In genomic region chr1:174219606-174220370, GRCh38 we compare ENCODE assay signal across 28 cellular contexts.
A peak's percentile ranks its signal among the peaks of the same experiment; 100 is the strongest.
DNase-seq lines count a peak whose midpoint lies in the region; ATAC-seq, FAIRE-seq and TF ChIP-seq lines count a peak whose summit lies in the region.
"Had no signal": no experiment of that assay in that cellular context is flagged by ENCODE, and none has a peak within 500 bp of the region (broad histone marks: within the 10 kb centered on the region; RNA-seq: fewer than 3 reads in every experiment).

No MANE protein-coding gene starts in this region.

- peaks cover 6% of the 10 kb centered on the region for H3K4me1 Mint-ChIP-seq in MCF 10A (ENCODE audit: insufficient read depth, unreplicated experiment)
- peaks cover 10 to 32% of the 10 kb centered on the region in 2 donors for H3K4me1 Mint-ChIP-seq in stimulated activated naive B cell treated with anti-CD40 and anti-IgM and Interleukin-4, amounts not matched to agents 10 μg/mL and 1 μg/mL and 100 μg/mL, for 72 hours
- H3K4me1 Mint-ChIP-seq: brain, GM23338, nephron, WTC11 had no signal

- SMC1A ChIA-PET in GM12878 (lab: Charles Lee; ENCODE audit: uncharacterized antibody, unreplicated experiment) = no interaction called here

- WGBS in GM12878 (ENCODE audit: insufficient coverage, insufficient replicate concordance, low lambda C conversion rate, missing lambda C conversion rate) = 2% methylated on average over 4 of the region's 4 CpGs
- WGBS in mesenchymal stem cell = 100% methylated on average over 2 of the region's 4 CpGs

- RAD21 ChIA-PET in GM12878 (lab: Charles Lee; ENCODE audit: unreplicated experiment) = no interaction called here

- H3K4me3 Mint-ChIP-seq in MCF 10A (ENCODE audit: unreplicated experiment) = no peak overlapping the region
- peak overlapping the region; percentile 54 to 69 for H3K4me3 Mint-ChIP-seq in stimulated activated naive B cell treated with anti-CD40 and anti-IgM and Interleukin-4, amounts not matched to agents 10 μg/mL and 1 μg/mL and 100 μg/mL, for 72 hours
- H3K4me3 Mint-ChIP-seq: activated naive CD4-positive, alpha-beta T cell treated with anti-CD3 and anti-CD28 coated beads for 36 hours; activated T-cell treated with anti-CD3 and anti-CD28 coated beads, Interleukin-2, amount 50 U/mL, for 72 hours; brain; CD4-positive, alpha-beta T cell; GM23338; WTC11 had no signal

- no peaks in the 10 kb centered on the region for H3K9me2 ChIP-seq in MM.1S (replicated peaks; ENCODE audit: insufficient read depth, low read length)

- H4K91ac ChIP-seq in mesenchymal stem cell (ENCODE audit: low read length) = no peak overlapping the region

- H2BK12ac ChIP-seq in mesenchymal stem cell (ENCODE audit: low read length in 2 of 2) = no peak overlapping the region

- peaks cover 4% of the 10 kb centered on the region; the same call in 1 of the 2 replicates for H3F3A ChIP-seq in MM.1S (ENCODE audit: insufficient read depth, low read length)

- POLR2A ChIA-PET in MCF 10A (lab: Yijun Ruan, JAX) (interaction anchor here (0.6 to 4.9 kb wide), 6 partner anchors 10 to 351 kb away, joined by 3 to 26 read pairs (median 3); partner anchors contain the start of gene RABGAP1L), GM12878 (lab: Charles Lee) (interaction anchor here (0.7 kb wide), 2 partner anchors 346 to 1431 kb away, joined by 3 read pairs; no protein-coding TSS in a partner anchor)

- peak; percentile 51 for DNase-seq in MCF 10A (ENCODE audit: unreplicated experiment)
- DNase-seq in breast epithelium (ENCODE audit: low spot score in 2 of 2) = no peak
- no peak for DNase-seq in MM.1S
- DNase-seq in GM12878 (ENCODE audit: low read depth, low spot score) = no peak
- DNase-seq in stimulated activated naive B cell treated with anti-CD40 and anti-IgM and Interleukin-4, amounts not matched to agents 10 μg/mL and 1 μg/mL and 100 μg/mL, for 72 hours = no peak
- DNase-seq in mesenchymal stem cell = no peak
- no peak for DNase-seq in stimulated activated CD8-positive, alpha-beta memory T cell treated with anti-CD3 and anti-CD28 coated beads, Interleukin-4, amount 100 ng/mL, for 48 hours
- DNase-seq: 8988T; activated naive CD4-positive, alpha-beta T cell treated with anti-CD3 and anti-CD28 coated beads for 36 hours; activated T-cell treated with anti-CD3 and anti-CD28 coated beads, Interleukin-2, amount 50 U/mL, for 72 hours; CD4-positive, alpha-beta T cell; effector CD8-positive, alpha-beta T cell; head of caudate nucleus; lower lobe of right lung; mucosa of descending colon; NCI-H1436; NCI-H2081 treated with DMSO at 0.1 percent for 48 hours; NCI-H774; PC-9; SHP77; stomach; T-helper 9 cell; thyroid gland had no signal

- H4K20me1 ChIP-seq in MM.1S (ENCODE audit: insufficient read depth, low read length) = no peaks in the 10 kb centered on the region
- H4K20me1 ChIP-seq in GM12878 (ENCODE audit: control insufficient read depth, insufficient read depth) = no peaks in the 10 kb centered on the region

- H2AFZ ChIP-seq in MM.1S (ENCODE audit: low read length) (no peak overlapping the region), GM12878 (ENCODE audit: control insufficient read depth, low read depth, low read length) (no peak overlapping the region), mesenchymal stem cell (ENCODE audit: low read depth, low read length) (no peak overlapping the region)
- H2AFZ ChIP-seq: GM23338, PC-9 had no signal

- no peak overlapping the region for H2BK120ac ChIP-seq in mesenchymal stem cell (ENCODE audit: low read depth, low read length)

- TF ChIP-seq POLR2A in breast epithelium (IDR thresholded peaks at IDR 0.05) (no peak), GM12878 (IDR thresholded peaks at IDR 0.05; ENCODE audit: low read depth, low read length) (no peak)

- H3K4me3 ChIP-seq in breast epithelium (no peak overlapping the region), MM.1S (ENCODE audit: low read length) (peak overlapping the region; percentile 14; the same call in 1 of the 2 replicates), GM12878 (peak overlapping the region; percentile 44; the same call in 1 of the 2 replicates), mesenchymal stem cell (ENCODE audit: insufficient read depth in 1 of 2, low read depth in 1 of 2, low read length in 2 of 2) (no peak overlapping the region)
- H3K4me3 ChIP-seq: GM23338, lower lobe of right lung, mucosa of descending colon, PC-9, stomach, thyroid gland had no signal

- H2BK5ac ChIP-seq in mesenchymal stem cell (ENCODE audit: low read depth, low read length, poor library complexity, severe bottlenecking) = no peak overlapping the region

- no peak overlapping the region for H3K27ac Mint-ChIP-seq in MCF 10A (ENCODE audit: low read depth, unreplicated experiment)
- peak overlapping the region; percentile 65 for H3K27ac Mint-ChIP-seq in stimulated activated naive B cell treated with anti-CD40 and anti-IgM and Interleukin-4, amounts not matched to agents 10 μg/mL and 1 μg/mL and 100 μg/mL, for 72 hours
- H3K27ac Mint-ChIP-seq: activated naive CD4-positive, alpha-beta T cell treated with anti-CD3 and anti-CD28 coated beads for 36 hours; activated T-cell treated with anti-CD3 and anti-CD28 coated beads, Interleukin-2, amount 50 U/mL, for 72 hours; brain; CD4-positive, alpha-beta T cell; GM23338; nephron; WTC11 had no signal

- H3K9ac ChIP-seq in MM.1S (ENCODE audit: low read length) (peak overlapping the region; percentile 17; the same call in 1 of the 2 replicates), GM12878 (ENCODE audit: control insufficient read depth, insufficient read depth, low read length) (peak overlapping the region; percentile 36), mesenchymal stem cell (ENCODE audit: low read length) (no peak overlapping the region)

- no peak overlapping the region for H3K4ac ChIP-seq in mesenchymal stem cell (ENCODE audit: low read depth in 1 of 2, low read length in 2 of 2)

- no peak overlapping the region for H3K18ac ChIP-seq in mesenchymal stem cell (ENCODE audit: low read depth in 1 of 2, low read length in 2 of 2)

- no peaks in the 10 kb centered on the region for H3K27me3 ChIP-seq in breast epithelium
- H3K27me3 ChIP-seq in MM.1S (replicated peaks; ENCODE audit: insufficient read depth, low read length) = no peaks in the 10 kb centered on the region
- no peaks in the 10 kb centered on the region for H3K27me3 ChIP-seq in GM12878 (replicated peaks in 1 of 2; ENCODE audit: control insufficient read depth in 2 of 2, insufficient read depth in 2 of 2, low read length in 1 of 2)
- no peaks in the 10 kb centered on the region for H3K27me3 ChIP-seq in mesenchymal stem cell (ENCODE audit: control insufficient read depth in 1 of 2, insufficient read depth in 1 of 2, low read length in 2 of 2)
- H3K27me3 ChIP-seq: stomach, thyroid gland had no signal

- no peak for TF ChIP-seq EP300 in GM12878 (IDR thresholded peaks at IDR 0.05; ENCODE audit: borderline replicate concordance in 1 of 2, control insufficient read depth in 1 of 2, low read depth in 2 of 2, low read length in 2 of 2)

- H3K4me2 ChIP-seq in MM.1S (ENCODE audit: low read depth, low read length) (peak overlapping the region; percentile 53), GM12878 (ENCODE audit: control insufficient read depth, insufficient read depth) (peak overlapping the region; percentile 72), mesenchymal stem cell (ENCODE audit: low read length, poor library complexity, severe bottlenecking) (no peak overlapping the region)
- H3K4me2 ChIP-seq: GM23338, PC-9 had no signal

- peaks cover 13% of the 10 kb centered on the region; the same call in 1 of the 2 replicates for H3K79me2 ChIP-seq in MM.1S (ENCODE audit: low read length)
- peaks cover 43% of the 10 kb centered on the region for H3K79me2 ChIP-seq in GM12878 (ENCODE audit: control insufficient read depth, insufficient read depth, low read length)

- BruUV-seq in MCF 10A (replicated peaks; lab: Mats Ljungman, UMichigan) (no TSS peak), GM12878 (replicated peaks; lab: Mats Ljungman, UMichigan) (no TSS peak)

- H3K4me1 ChIP-seq in breast epithelium = no peaks in the 10 kb centered on the region
- H3K4me1 ChIP-seq in MM.1S (ENCODE audit: low read length) = peaks cover 25% of the 10 kb centered on the region
- peaks cover 38% of the 10 kb centered on the region for H3K4me1 ChIP-seq in GM12878 (ENCODE audit: control insufficient read depth, insufficient read depth, low read length)
- H3K4me1 ChIP-seq in mesenchymal stem cell (ENCODE audit: control insufficient read depth, insufficient read depth, low read depth, low read length) = no peaks in the 10 kb centered on the region
- H3K4me1 ChIP-seq: lower lobe of right lung, thyroid gland had no signal

- no peak for TF ChIP-seq CTCF in MCF 10A (IDR thresholded peaks at IDR 0.05; ENCODE audit: unreplicated experiment)
- TF ChIP-seq CTCF in breast epithelium (IDR thresholded peaks at IDR 0.05) = no peak
- TF ChIP-seq CTCF in MM.1S (IDR thresholded peaks at IDR 0.05; ENCODE audit: low read length) = no peak
- no peak for TF ChIP-seq CTCF in GM12878 (IDR thresholded peaks at IDR 0.05 in 2 of 3, conservative IDR thresholded peaks at IDR 0.05 in 1 of 3; ENCODE audit: control insufficient read depth in 2 of 3, extremely low read depth in 1 of 3, insufficient read depth in 1 of 3, low read depth in 3 of 3, low read length in 3 of 3)

- H3K27me3 Mint-ChIP-seq in MCF 10A (ENCODE audit: insufficient read depth, unreplicated experiment) = no peaks in the 10 kb centered on the region
- H3K27me3 Mint-ChIP-seq in stimulated activated naive B cell treated with anti-CD40 and anti-IgM and Interleukin-4, amounts not matched to agents 10 μg/mL and 1 μg/mL and 100 μg/mL, for 72 hours = no peaks in the 10 kb centered on the region
- H3K27me3 Mint-ChIP-seq: brain; CD4-positive, alpha-beta T cell had no signal

- CTCF ChIA-PET in MCF 10A (lab: Yijun Ruan, JAX) = interaction anchor here (0.6 to 2.5 kb wide), 8 partner anchors 28 to 246 kb away, joined by 3 to 12 read pairs (median 4); no protein-coding TSS in a partner anchor
- CTCF ChIA-PET in GM12878 (lab: Yijun Ruan, JAX) = interaction anchor here (0.7 to 2.5 kb wide), 4 partner anchors 7 to 1475 kb away, joined by 3 to 33 read pairs (median 6); no protein-coding TSS in a partner anchor

- H4K8ac ChIP-seq in mesenchymal stem cell (ENCODE audit: low read length) = no peak overlapping the region

- no peak overlapping the region for H3K14ac ChIP-seq in mesenchymal stem cell (ENCODE audit: low read length in 2 of 2)

- intact Hi-C loops in MCF 10A (cut with micrococcal nuclease) = loop anchor here (5.0 kb wide), 3 partner anchors 197 to 797 kb away; partner anchors contain the start of genes GAS5, RC3H1 and ZBTB37
- intact Hi-C loops in breast epithelium (cut with DNase I; ENCODE audit: low total_unique reads) = no loop called here
- intact Hi-C loops in GM12878 (cut with micrococcal nuclease; ENCODE audit: unreplicated experiment) = loop anchor here (5.0 to 10.0 kb wide), 4 partner anchors 62 to 355 kb away; partner anchors contain the start of genes GAS5, RABGAP1L and ZBTB37

- H3K36me3 Mint-ChIP-seq in MCF 10A (ENCODE audit: insufficient read depth, unreplicated experiment) = peaks cover 7% of the 10 kb centered on the region
- peaks cover 15 to 32% of the 10 kb centered on the region in 2 donors for H3K36me3 Mint-ChIP-seq in stimulated activated naive B cell treated with anti-CD40 and anti-IgM and Interleukin-4, amounts not matched to agents 10 μg/mL and 1 μg/mL and 100 μg/mL, for 72 hours

- H3K79me1 ChIP-seq in mesenchymal stem cell (replicated peaks; ENCODE audit: low read length, poor library complexity, severe bottlenecking) = peaks cover 5% of the 10 kb centered on the region

- no peak overlapping the region for H3K23ac ChIP-seq in mesenchymal stem cell (ENCODE audit: low read length in 2 of 2)

- H2BK15ac ChIP-seq in mesenchymal stem cell (ENCODE audit: low read depth, poor library complexity, severe bottlenecking) = no peak overlapping the region

- peaks cover 0 to 4% of the 10 kb centered on the region in 2 donors for H3K9me3 ChIP-seq in breast epithelium
- H3K9me3 ChIP-seq in MM.1S (replicated peaks; ENCODE audit: insufficient read depth, low read length) = no peaks in the 10 kb centered on the region
- H3K9me3 ChIP-seq in GM12878 (replicated peaks; ENCODE audit: control insufficient read depth, insufficient read depth, low read length) = peaks cover 2% of the 10 kb centered on the region; the same call in 2 of the 3 replicates
- H3K9me3 ChIP-seq in mesenchymal stem cell (ENCODE audit: control insufficient read depth, low read length) = peaks cover 4% of the 10 kb centered on the region
- H3K9me3 ChIP-seq: mucosa of descending colon, stomach, thyroid gland had no signal

- TF ChIP-seq RAD21 in GM12878 (IDR thresholded peaks at IDR 0.05; ENCODE audit: insufficient read depth, low read depth, low read length) = no peak

- FAIRE-seq in GM12878 (lab: Jason Lieb, UNC) = no peak

- no peak overlapping the region for H2AK5ac ChIP-seq in mesenchymal stem cell (ENCODE audit: low read length, severe bottlenecking)

- H3K9me3 Mint-ChIP-seq in MCF 10A (ENCODE audit: unreplicated experiment) = peaks cover 4% of the 10 kb centered on the region
- peaks cover 1 to 2% of the 10 kb centered on the region in 2 donors for H3K9me3 Mint-ChIP-seq in stimulated activated naive B cell treated with anti-CD40 and anti-IgM and Interleukin-4, amounts not matched to agents 10 μg/mL and 1 μg/mL and 100 μg/mL, for 72 hours
- H3K9me3 Mint-ChIP-seq: CD4-positive, alpha-beta T cell had no signal

- H3K27ac ChIP-seq in breast epithelium (no peak overlapping the region), MM.1S (ENCODE audit: low read length) (peak overlapping the region; percentile 28; the same call in 1 of the 2 replicates), GM12878 (ENCODE audit: control insufficient read depth, insufficient read depth) (peak overlapping the region; percentile 78), mesenchymal stem cell (ENCODE audit: low read length, poor library complexity, severe bottlenecking) (no peak overlapping the region)
- H3K27ac ChIP-seq: lower lobe of right lung, PC-9, stomach, thyroid gland had no signal

- in situ Hi-C loops in GM12878 (cut with MboI) = loop anchor here (5.0 to 25.0 kb wide), 2 partner anchors 122 to 782 kb away; no protein-coding TSS in a partner anchor

- H3K36me3 ChIP-seq in breast epithelium (no peaks in the 10 kb centered on the region), MM.1S (replicated peaks; ENCODE audit: insufficient read depth, low read length) (no peaks in the 10 kb centered on the region), GM12878 (ENCODE audit: control insufficient read depth in 2 of 2, insufficient read depth in 2 of 2, low read length in 1 of 2) (peaks cover 0 to 15% of the 10 kb centered on the region in 2 experiments; a peak in 1 of 4 replicates), mesenchymal stem cell (ENCODE audit: control insufficient read depth in 1 of 2, insufficient read depth in 2 of 2, low read depth in 1 of 2, low read length in 2 of 2) (peaks cover 7 to 16% of the 10 kb centered on the region in 2 experiments)
- H3K36me3 ChIP-seq: thyroid gland had no signal

- peak; percentile 44; the same call in 2 of the 3 replicates for ATAC-seq in GM12878
- ATAC-seq in stimulated activated naive B cell treated with anti-CD40 and anti-IgM and Interleukin-4, amounts not matched to agents 10 μg/mL and 1 μg/mL and 100 μg/mL, for 72 hours (replicated peaks) = peak in 1 of 2 donors; percentile 45
- no peak for ATAC-seq in GM21723 (IDR thresholded peaks at IDR 0.05; ENCODE audit: unreplicated experiment)
- ATAC-seq: activated T-cell treated with anti-CD3 and anti-CD28 coated beads, Interleukin-2, amount 50 U/mL, for 72 hours; GM23338; lower lobe of right lung; mucosa of descending colon; WTC11 had no signal

Comparison
In these comparisons a context has a peak if more than half of its experiments do, and no peak if none do; other contexts are left out.
1. H3K27ac ChIP-seq: peak in MM.1S (single experiment) and GM12878 (single experiment); none in breast epithelium (0 of 2) and mesenchymal stem cell (single experiment).
2. H3K4me3 ChIP-seq: peak in MM.1S (single experiment) and GM12878 (single experiment); none in breast epithelium (0 of 3) and mesenchymal stem cell (0 of 2).